13 cellular contexts compared by ENCODE assay signal in genomic region chr1:223825767-223826461, GRCh38. TPM values are rescaled to one million over a fixed set of nuclear protein-coding genes. Genes with fewer than 3 reads are reported as not detected.
DNase-seq lines count a peak whose midpoint lies in the region; ATAC-seq lines count a peak whose summit lies in the region.
"Had no signal": no experiment of that assay in that cellular context is flagged by ENCODE, and none has a peak within 500 bp of the region (broad histone marks: within the 10 kb centered on the region; RNA-seq: fewer than 3 reads in every experiment).

No MANE protein-coding gene starts in this region.

- DNase-seq in activated T-cell treated with anti-CD3 and anti-CD28 coated beads, Interleukin-2, amount 50 U/mL, for 24 hours: no peak
- DNase-seq in activated T-cell treated with anti-CD3 and anti-CD28 coated beads, Interleukin-2, amount 50 U/mL, for 1 hour: no peak
- DNase-seq in NOMO-1 treated with dmso at 0.1 percent for 144 hours (lab: John Stamatoyannopoulos, UW; ENCODE audit: unreplicated experiment): peak; percentile 92
- DNase-seq in stimulated activated naive B cell treated with anti-CD40 and anti-IgM and Interleukin-4, amounts not matched to agents 10 μg/mL and 1 μg/mL and 100 μg/mL, for 72 hours: no peak
- DNase-seq in NCI-H187 (lab: John Stamatoyannopoulos, UW): no peak
- DNase-seq in medulla oblongata (ENCODE audit: extremely low spot score): no peak
- DNase-seq in NCI-H2081 (lab: John Stamatoyannopoulos, UW): no peak
- DNase-seq: ACHN; activated T-cell treated with anti-CD3 and anti-CD28 coated beads, Interleukin-2, amount 50 U/mL, for 4 hours; NCI-H2171 treated with DMSO at 0.1 percent for 48 hours; transverse colon had no signal

- ATAC-seq in esophagus mucosa: peak; percentile 56
- peak; percentile 33 to 47 for ATAC-seq in stimulated activated naive B cell treated with anti-CD40 and anti-IgM and Interleukin-4, amounts not matched to agents 10 μg/mL and 1 μg/mL and 100 μg/mL, for 72 hours (replicated peaks)
- ATAC-seq: sciatic nerve had no signal

- peak overlapping the region; percentile 47 for H3K27ac Mint-ChIP-seq in activated T-cell treated with anti-CD3 and anti-CD28 coated beads, Interleukin-2, amount 50 U/mL, for 24 hours
- H3K27ac Mint-ChIP-seq in stimulated activated naive B cell treated with anti-CD40 and anti-IgM and Interleukin-4, amounts not matched to agents 10 μg/mL and 1 μg/mL and 100 μg/mL, for 72 hours: peak overlapping the region; percentile 75

- H3K27me3 Mint-ChIP-seq in activated T-cell treated with anti-CD3 and anti-CD28 coated beads, Interleukin-2, amount 50 U/mL, for 24 hours: no peaks in the 10 kb centered on the region
- H3K27me3 Mint-ChIP-seq in stimulated activated naive B cell treated with anti-CD40 and anti-IgM and Interleukin-4, amounts not matched to agents 10 μg/mL and 1 μg/mL and 100 μg/mL, for 72 hours: no peaks in the 10 kb centered on the region

- no peak overlapping the region for H3K4me3 Mint-ChIP-seq in activated T-cell treated with anti-CD3 and anti-CD28 coated beads, Interleukin-2, amount 50 U/mL, for 24 hours
- peak overlapping the region; percentile 8 to 17 for H3K4me3 Mint-ChIP-seq in stimulated activated naive B cell treated with anti-CD40 and anti-IgM and Interleukin-4, amounts not matched to agents 10 μg/mL and 1 μg/mL and 100 μg/mL, for 72 hours
- H3K4me3 Mint-ChIP-seq: activated T-cell treated with anti-CD3 and anti-CD28 coated beads, Interleukin-2, amount 50 U/mL, for 4 hours had no signal

- peaks cover 75% of the 10 kb centered on the region for H3K4me1 Mint-ChIP-seq in activated T-cell treated with anti-CD3 and anti-CD28 coated beads, Interleukin-2, amount 50 U/mL, for 24 hours (ENCODE audit: low read depth)
- peaks cover 43 to 77% of the 10 kb centered on the region in 2 donors for H3K4me1 Mint-ChIP-seq in stimulated activated naive B cell treated with anti-CD40 and anti-IgM and Interleukin-4, amounts not matched to agents 10 μg/mL and 1 μg/mL and 100 μg/mL, for 72 hours

- no peaks in the 10 kb centered on the region for H3K9me3 Mint-ChIP-seq in activated T-cell treated with anti-CD3 and anti-CD28 coated beads, Interleukin-2, amount 50 U/mL, for 24 hours
- H3K9me3 Mint-ChIP-seq in stimulated activated naive B cell treated with anti-CD40 and anti-IgM and Interleukin-4, amounts not matched to agents 10 μg/mL and 1 μg/mL and 100 μg/mL, for 72 hours: no peaks in the 10 kb centered on the region
- H3K9me3 Mint-ChIP-seq: activated T-cell treated with anti-CD3 and anti-CD28 coated beads, Interleukin-2, amount 50 U/mL, for 4 hours had no signal

- peaks cover 27% of the 10 kb centered on the region for H3K36me3 Mint-ChIP-seq in activated T-cell treated with anti-CD3 and anti-CD28 coated beads, Interleukin-2, amount 50 U/mL, for 24 hours (ENCODE audit: low read depth)
- H3K36me3 Mint-ChIP-seq in stimulated activated naive B cell treated with anti-CD40 and anti-IgM and Interleukin-4, amounts not matched to agents 10 μg/mL and 1 μg/mL and 100 μg/mL, for 72 hours: peaks cover 11 to 27% of the 10 kb centered on the region in 2 donors

RNA-seq across cellular contexts. Expression of gene TP53BP2, which starts 19.8 kb away (rescaled TPM):
- 26.0 TPM for total RNA-seq in esophagus mucosa
